Comparison of ENCODE assay signal across 18 cellular contexts in genomic region chr3:134627831-134628230, GRCh38. TPM values are rescaled to one million over a fixed set of nuclear protein-coding genes. Genes with fewer than 3 reads are reported as not detected.
DNase-seq lines count a peak whose midpoint lies in the region; ATAC-seq and TF ChIP-seq lines count a peak whose summit lies in the region.
"Had no signal": no experiment of that assay in that cellular context is flagged by ENCODE, and none has a peak within 500 bp of the region (broad histone marks: within the 10 kb centered on the region; RNA-seq: fewer than 3 reads in every experiment).

No MANE protein-coding gene starts in this region.

- peaks cover 2% of the 10 kb centered on the region for H3K36me3 Mint-ChIP-seq in progenitor cell of endocrine pancreas (ENCODE audit: insufficient read depth)

- H3K9me3 Mint-ChIP-seq in progenitor cell of endocrine pancreas (ENCODE audit: low read depth): peaks cover 19% of the 10 kb centered on the region

- peak overlapping the region; percentile 11 for H3K27ac Mint-ChIP-seq in progenitor cell of endocrine pancreas
- H3K27ac Mint-ChIP-seq: activated naive CD4-positive, alpha-beta T cell treated with anti-CD3 and anti-CD28 coated beads, Interleukin-2, amount 50 U/mL, for 72 hours; CD4-positive, alpha-beta T cell; T-helper 1 cell treated with Interleukin-12 subunit alpha and Interleukin-12 subunit beta and Interleukin-4 antibody, amounts not matched to agents 30 μg/mL and 1 μg/mL, for 36 hours had no signal

- H3K27me3 Mint-ChIP-seq in progenitor cell of endocrine pancreas: no peaks in the 10 kb centered on the region

- H3K4me3 Mint-ChIP-seq in progenitor cell of endocrine pancreas (ENCODE audit: low read depth): no peak overlapping the region
- H3K4me3 Mint-ChIP-seq: CD4-positive, alpha-beta T cell; central memory CD8-positive, alpha-beta T cell; T-helper 1 cell treated with Interleukin-12 subunit alpha and Interleukin-12 subunit beta and Interleukin-4 antibody, amounts not matched to agents 30 μg/mL and 1 μg/mL, for 36 hours had no signal

- H3K4me1 Mint-ChIP-seq in progenitor cell of endocrine pancreas (ENCODE audit: low read depth): no peaks in the 10 kb centered on the region
- H3K4me1 Mint-ChIP-seq: central memory CD8-positive, alpha-beta T cell had no signal

- no peak for TF ChIP-seq CTCF in progenitor cell of endocrine pancreas (IDR thresholded peaks at IDR 0.05; ENCODE audit: unreplicated experiment)

- ATAC-seq in GM19328 (IDR thresholded peaks at IDR 0.05; ENCODE audit: unreplicated experiment): no peak
- ATAC-seq in GM19397 (IDR thresholded peaks at IDR 0.05; ENCODE audit: unreplicated experiment): no peak
- ATAC-seq: activated naive CD4-positive, alpha-beta T cell treated with anti-CD3 and anti-CD28 coated beads, Interleukin-2, amount 50 U/mL, for 72 hours; heart right ventricle had no signal

- DNase-seq in EL (peak; percentile 7), LoVo (ENCODE audit: low spot score) (peak; percentile 47), ecto neural progenitor cell (ENCODE audit: low spot score) (peak; percentile 17), progenitor cell of endocrine pancreas (ENCODE audit: low spot score, unreplicated experiment) (peak; percentile 3), DMS 273 treated with DMSO at 0.1 percent for 48 hours (lab: John Stamatoyannopoulos, UW) (no peak)
- DNase-seq: activated CD4-positive, CD25-positive, alpha-beta regulatory T cell treated with anti-CD3 and anti-CD28 coated beads, Interleukin-2, amount 50 U/mL, for 72 hours; heart right ventricle; NCI-H1417; NCI-H446 treated with DMSO at 0.1 percent for 48 hours; thyroid gland had no signal

RNA-seq across cellular contexts. Expression of gene KY, which starts 23.0 kb away (rescaled TPM):
- not detected in 2 replicates for total RNA-seq in progenitor cell of endocrine pancreas
- total RNA-seq: activated naive CD4-positive, alpha-beta T cell treated with anti-CD3 and anti-CD28 coated beads, Interleukin-2, amount 50 U/mL, for 72 hours; CD4-positive, alpha-beta T cell; endothelial cell of umbilical vein; pulmonary artery endothelial cell had no signal
